8 cellular contexts compared by ENCODE assay signal in genomic region chr14:24271834-24272263, GRCh38. TPM values are rescaled to one million over a fixed set of nuclear protein-coding genes. Genes with fewer than 3 reads are reported as not detected.
DNase-seq lines count a peak whose midpoint lies in the region; FAIRE-seq and TF ChIP-seq lines count a peak whose summit lies in the region.

No MANE protein-coding gene starts in this region.

- no peak for TF ChIP-seq EP300 in suprapubic skin (IDR thresholded peaks at IDR 0.05)

- H3K27me3 ChIP-seq in adipocyte (replicated peaks; ENCODE audit: control insufficient read depth, insufficient read depth, low read length) (no peaks in the 10 kb centered on the region), suprapubic skin (no peaks in the 10 kb centered on the region)

- WGBS in suprapubic skin: 16% methylated on average over 3 of the region's 3 CpGs

- H3K9ac ChIP-seq in adipocyte (ENCODE audit: low read length): peak overlapping the region; percentile 99
- peak overlapping the region; percentile 92 to 93 for H3K9ac ChIP-seq in kidney (ENCODE audit: low read length in 2 of 2)

- H3K4me1 Mint-ChIP-seq in activated CD4-positive, alpha-beta T cell treated with anti-CD3 and anti-CD28 coated beads, Interleukin-2, amount 10 ng/mL, durations not matched to agents 24 days and 14 days: peaks cover 42% of the 10 kb centered on the region

- peak overlapping the region; percentile 93 for H3K4me3 Mint-ChIP-seq in activated CD4-positive, alpha-beta T cell treated with anti-CD3 and anti-CD28 coated beads, Interleukin-2, amount 10 ng/mL, durations not matched to agents 24 days and 14 days

- DNase-seq in activated CD4-positive, alpha-beta T cell treated with anti-CD3 and anti-CD28 coated beads, Interleukin-2, amount 10 ng/mL, durations not matched to agents 24 days and 14 days: no peak
- no peak for DNase-seq in activated CD4-positive, alpha-beta T cell treated with anti-CD3 and anti-CD28 coated beads for 48 hours
- no peak for DNase-seq in adipocyte (ENCODE audit: low read depth)
- DNase-seq in kidney: no peak
- no peak for DNase-seq in suprapubic skin (ENCODE audit: low spot score in 2 of 2)
- no peak for DNase-seq in SIG-M5 treated with dmso at 0.1 percent for 504 hours (lab: John Stamatoyannopoulos, UW; ENCODE audit: unreplicated experiment)
- no peak for DNase-seq in pons (ENCODE audit: low spot score)
- DNase-seq in SIG-M5 (lab: John Stamatoyannopoulos, UW): no peak

- H3K36me3 ChIP-seq in adipocyte (ENCODE audit: control insufficient read depth, insufficient read depth, low read length, severe bottlenecking) (peaks cover 27% of the 10 kb centered on the region), kidney (ENCODE audit: control insufficient read depth in 1 of 2, insufficient read depth in 2 of 2, low read length in 2 of 2) (peaks cover 4 to 7% of the 10 kb centered on the region in 2 donors), suprapubic skin (peaks cover 29% of the 10 kb centered on the region)

- no peak for TF ChIP-seq CTCF in kidney (IDR thresholded peaks at IDR 0.05; ENCODE audit: borderline replicate concordance, extremely low read depth, insufficient read depth)
- no peak for TF ChIP-seq CTCF in suprapubic skin (IDR thresholded peaks at IDR 0.05)

- H3K9me3 Mint-ChIP-seq in activated CD4-positive, alpha-beta T cell treated with anti-CD3 and anti-CD28 coated beads, Interleukin-2, amount 10 ng/mL, durations not matched to agents 24 days and 14 days: no peaks in the 10 kb centered on the region

- H3K27ac Mint-ChIP-seq in activated CD4-positive, alpha-beta T cell treated with anti-CD3 and anti-CD28 coated beads, Interleukin-2, amount 10 ng/mL, durations not matched to agents 24 days and 14 days: peak overlapping the region; percentile 92

- H3K27ac ChIP-seq in kidney (ENCODE audit: low read depth in 2 of 2, low read length in 2 of 2): peak overlapping the region; percentile 88 to 96
- peak overlapping the region; percentile 94 for H3K27ac ChIP-seq in suprapubic skin

- no peaks in the 10 kb centered on the region for H3K27me3 Mint-ChIP-seq in activated CD4-positive, alpha-beta T cell treated with anti-CD3 and anti-CD28 coated beads, Interleukin-2, amount 10 ng/mL, durations not matched to agents 24 days and 14 days

- H3K4me3 ChIP-seq in adipocyte (ENCODE audit: low read length) (peak overlapping the region; percentile 97), kidney (ENCODE audit: low read length in 2 of 2) (peak overlapping the region; percentile 79 to 95), suprapubic skin (peak overlapping the region; percentile 66)

- intact Hi-C loops in activated CD4-positive, alpha-beta T cell treated with anti-CD3 and anti-CD28 coated beads, Interleukin-2, amount 10 ng/mL, durations not matched to agents 24 days and 14 days (cut with micrococcal nuclease): loop anchor here (1.0 kb wide), 4 partner anchors 30 to 170 kb away; partner anchors contain the start of genes CHMP4A, GMPR2, NEDD8 and SDR39U1
- intact Hi-C loops in kidney (cut with DNase I): no loop called here

- H3K4me1 ChIP-seq in adipocyte (ENCODE audit: control insufficient read depth, insufficient read depth, low read length): peaks cover 22% of the 10 kb centered on the region
- H3K4me1 ChIP-seq in kidney (ENCODE audit: control insufficient read depth in 1 of 2, insufficient read depth in 1 of 2, low read depth in 1 of 2, low read length in 2 of 2): peaks cover 0 to 10% of the 10 kb centered on the region in 2 donors
- H3K4me1 ChIP-seq in suprapubic skin: peaks cover 37% of the 10 kb centered on the region

- FAIRE-seq in kidney (lab: Jason Lieb, UNC): no peak

- peaks cover 18% of the 10 kb centered on the region for H3K36me3 Mint-ChIP-seq in activated CD4-positive, alpha-beta T cell treated with anti-CD3 and anti-CD28 coated beads, Interleukin-2, amount 10 ng/mL, durations not matched to agents 24 days and 14 days (ENCODE audit: low read depth)

- TF ChIP-seq POLR2A in suprapubic skin (IDR thresholded peaks at IDR 0.05): no peak

- H3K9me3 ChIP-seq in adipocyte (ENCODE audit: control insufficient read depth, low read length): no peaks in the 10 kb centered on the region
- H3K9me3 ChIP-seq in kidney (ENCODE audit: control insufficient read depth in 1 of 2, low read length in 2 of 2): no peaks in the 10 kb centered on the region
- H3K9me3 ChIP-seq in suprapubic skin: no peaks in the 10 kb centered on the region

RNA-seq across cellular contexts. Expression of gene RABGGTA, which starts 0.5 kb away (rescaled TPM):
- 49.6 and 51.1 TPM in 2 replicates for total RNA-seq in activated CD4-positive, alpha-beta T cell treated with anti-CD3 and anti-CD28 coated beads, Interleukin-2, amount 10 ng/mL, durations not matched to agents 24 days and 14 days
- total RNA-seq in kidney: 33.9 TPM
- polyA plus RNA-seq in kidney (ENCODE audit: insufficient read depth, low read depth, low replicate concordance): 25.8 TPM
- total RNA-seq in suprapubic skin: 10 to 100 TPM; 50.4 to 65.9 (median 53.1) TPM

RNA-seq across cellular contexts. Expression of gene TGM1, which starts 8.9 kb away (rescaled TPM):
- total RNA-seq in activated CD4-positive, alpha-beta T cell treated with anti-CD3 and anti-CD28 coated beads, Interleukin-2, amount 10 ng/mL, durations not matched to agents 24 days and 14 days: 5.1 and 6.2 TPM in 2 replicates
- total RNA-seq in kidney (13.1 TPM), suprapubic skin (100 to 1,000 TPM; 127 to 144 (median 130) TPM)
- 4.5 TPM for polyA plus RNA-seq in kidney (ENCODE audit: insufficient read depth, low read depth, low replicate concordance)

RNA-seq across cellular contexts. Expression of gene DHRS1, which starts 27.7 kb away (rescaled TPM):
- total RNA-seq in activated CD4-positive, alpha-beta T cell treated with anti-CD3 and anti-CD28 coated beads, Interleukin-2, amount 10 ng/mL, durations not matched to agents 24 days and 14 days: 10.1 and 10.3 TPM in 2 replicates
- total RNA-seq in kidney (32.7 TPM), suprapubic skin (100 to 1,000 TPM in 1 of 4 donors, 10 to 100 TPM in 3; 49.0 to 101 (median 82.1) TPM)
- polyA plus RNA-seq in kidney (ENCODE audit: insufficient read depth, low read depth, low replicate concordance): 56.7 TPM

RNA-seq across cellular contexts. Expression of gene NOP9, which starts 27.8 kb away (rescaled TPM):
- 48.3 and 52.2 TPM in 2 replicates for total RNA-seq in activated CD4-positive, alpha-beta T cell treated with anti-CD3 and anti-CD28 coated beads, Interleukin-2, amount 10 ng/mL, durations not matched to agents 24 days and 14 days
- total RNA-seq in kidney (25.7 TPM), suprapubic skin (10 to 100 TPM; 19.8 to 31.2 (median 21.2) TPM)
- 8.6 TPM for polyA plus RNA-seq in kidney (ENCODE audit: insufficient read depth, low read depth, low replicate concordance)

RNA-seq across cellular contexts. Expression of gene TINF2, which starts 29.4 kb away (rescaled TPM):
- total RNA-seq in activated CD4-positive, alpha-beta T cell treated with anti-CD3 and anti-CD28 coated beads, Interleukin-2, amount 10 ng/mL, durations not matched to agents 24 days and 14 days: 87.1 and 93.6 TPM in 2 replicates
- total RNA-seq in kidney: 99.4 TPM
- 57.0 TPM for polyA plus RNA-seq in kidney (ENCODE audit: insufficient read depth, low read depth, low replicate concordance)
- total RNA-seq in suprapubic skin: 10 to 100 TPM; 43.0 to 61.0 (median 54.3) TPM
